9 cellular contexts compared by ENCODE assay signal in the genomic region with DNA sequence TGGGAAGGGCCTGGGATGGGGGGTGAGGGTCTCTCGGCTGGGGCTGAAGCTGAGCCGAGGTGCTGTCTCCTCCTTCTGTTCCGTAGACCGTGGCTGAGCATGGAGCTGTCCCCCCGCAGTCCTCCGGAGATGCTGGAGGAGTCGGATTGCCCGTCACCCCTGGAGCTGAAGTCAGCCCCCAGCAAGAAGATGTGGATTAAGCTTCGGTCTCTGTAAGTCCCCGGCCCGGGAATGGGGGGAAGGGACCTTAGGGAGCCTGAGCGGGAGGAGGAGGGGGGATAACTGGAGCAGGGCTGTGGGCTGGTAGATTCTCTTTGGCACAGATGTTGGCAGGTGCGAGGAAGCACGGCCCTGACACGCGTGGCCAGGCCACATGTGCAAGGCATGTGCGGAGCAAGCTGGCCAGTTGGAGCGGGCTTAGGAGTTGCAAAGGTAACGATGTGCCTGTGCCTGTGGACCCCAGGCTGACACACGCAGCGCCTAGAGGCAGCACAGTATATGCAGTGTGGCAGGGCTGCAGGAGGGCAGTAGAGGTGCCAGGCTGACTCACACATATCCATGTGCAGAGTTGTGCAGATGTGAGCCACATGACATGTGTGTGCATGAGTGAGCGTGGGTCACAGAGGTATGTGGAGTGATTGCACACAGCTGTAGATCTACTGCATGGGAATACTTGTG. TPM values are rescaled to one million over a fixed set of nuclear protein-coding genes. Genes with fewer than 3 reads are reported as not detected.
DNase-seq lines count a peak whose midpoint lies in the region; ATAC-seq and TF ChIP-seq lines count a peak whose summit lies in the region.
"Had no signal": no experiment of that assay in that cellular context is flagged by ENCODE, and none has a peak within 500 bp of the region (broad histone marks: within the 10 kb centered on the region; RNA-seq: fewer than 3 reads in every experiment).

No MANE protein-coding gene starts in this region.

- H3K36me3 Mint-ChIP-seq in activated naive CD4-positive, alpha-beta T cell treated with anti-CD3 and anti-CD28 coated beads, Interleukin-2, amount 50 U/mL, for 72 hours = peaks cover 6 to 15% of the 10 kb centered on the region in 2 donors

- DNase-seq in HS-5 (ENCODE audit: low read depth) (peak; percentile 8), SW480 (ENCODE audit: low spot score) (no peak), epidermal melanocyte (ENCODE audit: insufficient read length, low spot score) (no peak)
- DNase-seq in activated naive CD4-positive, alpha-beta T cell treated with anti-CD3 and anti-CD28 coated beads, Interleukin-2, amount 50 U/mL, for 72 hours (ENCODE audit: low spot score in 2 of 2) = peak; percentile 46 to 57
- DNase-seq in stimulated activated CD4-positive, alpha-beta T cell treated with anti-CD3 and anti-CD28 coated beads, Interleukin-2, amount 100 ng/mL, for 48 hours = peak; percentile 9 to 24

- H3K27me3 ChIP-seq in DOHH2 (ENCODE audit: control insufficient read depth, low read length) = peaks cover 24% of the 10 kb centered on the region

- H4K20me1 ChIP-seq in DOHH2 (ENCODE audit: control insufficient read depth, insufficient read depth, low read depth, low read length) = no peaks in the 10 kb centered on the region

- H3K36me3 ChIP-seq in DOHH2 (ENCODE audit: control insufficient read depth, low read length) = no peaks in the 10 kb centered on the region

- H3K4me2 ChIP-seq in DOHH2 (ENCODE audit: low read length) = peak overlapping the region; percentile 37

- no peaks in the 10 kb centered on the region for H3K9me3 ChIP-seq in DOHH2 (ENCODE audit: control insufficient read depth, insufficient read depth, low read length)
- no peaks in the 10 kb centered on the region for H3K9me3 ChIP-seq in iPS-18c (ENCODE audit: control insufficient read depth, insufficient read depth, low read length)

- no peaks in the 10 kb centered on the region for H3F3A ChIP-seq in DOHH2 (ENCODE audit: control insufficient read depth, insufficient read depth)

- ATAC-seq in activated naive CD4-positive, alpha-beta T cell treated with anti-CD3 and anti-CD28 coated beads, Interleukin-2, amount 50 U/mL, for 72 hours = peak; percentile 74 to 76
- no peak for ATAC-seq in HG03565 (IDR thresholded peaks at IDR 0.05; ENCODE audit: unreplicated experiment)

- no peak for TF ChIP-seq CTCF in DOHH2 (IDR thresholded peaks at IDR 0.05; ENCODE audit: low read depth, low read length, poor library complexity, severe bottlenecking)

- no peaks in the 10 kb centered on the region for H3K9me2 ChIP-seq in DOHH2 (replicated peaks; ENCODE audit: control insufficient read depth, low read length)

- H3K9me3 Mint-ChIP-seq in activated naive CD4-positive, alpha-beta T cell treated with anti-CD3 and anti-CD28 coated beads, Interleukin-2, amount 50 U/mL, for 72 hours = no peaks in the 10 kb centered on the region

- H3K27ac ChIP-seq in DOHH2 (ENCODE audit: low read depth, low read length) = no peak overlapping the region

- peak overlapping the region in 1 of 2 donors; percentile 71 for H3K27ac Mint-ChIP-seq in activated naive CD4-positive, alpha-beta T cell treated with anti-CD3 and anti-CD28 coated beads, Interleukin-2, amount 50 U/mL, for 72 hours

- no peaks in the 10 kb centered on the region for H3K79me2 ChIP-seq in DOHH2 (ENCODE audit: control insufficient read depth, low read length)

- peaks cover 6% of the 10 kb centered on the region; the same call in 1 of the 2 replicates for H3K4me1 ChIP-seq in DOHH2 (ENCODE audit: control insufficient read depth, low read length)

- no peak overlapping the region for H3K4me3 ChIP-seq in DOHH2 (ENCODE audit: low read length)
- H3K4me3 ChIP-seq in iPS-18c (ENCODE audit: insufficient read depth, low read depth, low read length) = peak overlapping the region; percentile 72

RNA-seq across cellular contexts. Expression of gene PDE1B, which starts 0.5 kb away (rescaled TPM):
- 10 to 100 TPM; 24.1 to 33.6 TPM for total RNA-seq in activated naive CD4-positive, alpha-beta T cell treated with anti-CD3 and anti-CD28 coated beads, Interleukin-2, amount 50 U/mL, for 72 hours
- total RNA-seq: HT1080 had no signal

RNA-seq across cellular contexts. Expression of gene PPP1R1A, which starts 38.5 kb away (rescaled TPM):
- not detected for total RNA-seq in activated naive CD4-positive, alpha-beta T cell treated with anti-CD3 and anti-CD28 coated beads, Interleukin-2, amount 50 U/mL, for 72 hours
- total RNA-seq: HT1080 had no signal

RNA-seq across cellular contexts. Expression of gene NCKAP1L, which starts 52.4 kb away (rescaled TPM):
- 100 to 1,000 TPM; 153 to 154 TPM for total RNA-seq in activated naive CD4-positive, alpha-beta T cell treated with anti-CD3 and anti-CD28 coated beads, Interleukin-2, amount 50 U/mL, for 72 hours
- total RNA-seq: HT1080 had no signal

Comparison
In these comparisons a context has a peak if more than half of its experiments do, and no peak if none do; other contexts are left out.
1. DNase-seq: peak in HS-5 (single experiment), activated naive CD4-positive, alpha-beta T cell treated with anti-CD3 and anti-CD28 coated beads, Interleukin-2, amount 50 U/mL, for 72 hours (2 of 2) and stimulated activated CD4-positive, alpha-beta T cell treated with anti-CD3 and anti-CD28 coated beads, Interleukin-2, amount 100 ng/mL, for 48 hours (2 of 2); none in SW480 (single experiment) and epidermal melanocyte (single experiment).